ENCODE assay signal across 12 cellular contexts in genomic region chr10:89653410-89653828, GRCh38.
DNase-seq lines count a peak whose midpoint lies in the region; ATAC-seq and TF ChIP-seq lines count a peak whose summit lies in the region.
"Had no signal": no experiment of that assay in that cellular context is flagged by ENCODE, and none has a peak within 500 bp of the region (broad histone marks: within the 10 kb centered on the region; RNA-seq: fewer than 3 reads in every experiment).

No MANE protein-coding gene starts in this region.

- DNase-seq in SKM-1 treated with dmso at 0.1 percent for 144 hours (lab: John Stamatoyannopoulos, UW; ENCODE audit: unreplicated experiment) (no peak), NCI-H128 (lab: John Stamatoyannopoulos, UW; ENCODE audit: unreplicated experiment) (no peak)
- DNase-seq in activated CD4-positive, alpha-beta T cell treated with anti-CD3 and anti-CD28 coated beads, Interleukin-2, amount 50 U/mL, for 48 hours, result no peak
- no peak for DNase-seq in activated T-cell treated with anti-CD3 and anti-CD28 coated beads, Interleukin-2, amount 50 U/mL, for 1 hour
- DNase-seq: activated naive CD8-positive, alpha-beta T cell treated with anti-CD3 and anti-CD28 coated beads for 36 hours; posterior cingulate gyrus; SW 1271 had no signal

- peaks cover 11% of the 10 kb centered on the region for H3K9me3 Mint-ChIP-seq in nephron
- H3K9me3 Mint-ChIP-seq: activated naive CD8-positive, alpha-beta T cell treated with anti-CD3 and anti-CD28 coated beads for 36 hours had no signal

- H3K79me2 ChIP-seq in KMS-11 (ENCODE audit: insufficient read depth, low read depth), result no peaks in the 10 kb centered on the region

- no peak overlapping the region for H2AFZ ChIP-seq in KMS-11 (ENCODE audit: low read depth)

- 0 out of 2 replicates have a peak, but pooled peaks cover 3% of the 10 kb centered on the region for H3K27me3 ChIP-seq in KMS-11 (ENCODE audit: insufficient read depth, low read depth)

- H3K4me1 ChIP-seq in KMS-11 (ENCODE audit: low read depth, poor library complexity, severe bottlenecking), result peaks cover 11% of the 10 kb centered on the region

- no peak for TF ChIP-seq CTCF in KMS-11 (conservative IDR thresholded peaks at IDR 0.05; ENCODE audit: low read depth, low read length)
- TF ChIP-seq CTCF in nephron (IDR thresholded peaks at IDR 0.05; ENCODE audit: unreplicated experiment in 3 of 3), result no peak

- H3K4me2 ChIP-seq in KMS-11, result peak overlapping the region; percentile 37

- no peaks in the 10 kb centered on the region for H3K27me3 Mint-ChIP-seq in nephron (ENCODE audit: low read depth)
- H3K27me3 Mint-ChIP-seq: stimulated activated memory B cell treated with anti-CD40 and anti-IgM and Interleukin-4, amounts not matched to agents 10 μg/mL and 1 μg/mL and 100 μg/mL, for 72 hours had no signal

- H3K27ac Mint-ChIP-seq in nephron, result peak overlapping the region in 2 of 3 experiments; percentile 34 to 48
- H3K27ac Mint-ChIP-seq: activated naive CD8-positive, alpha-beta T cell treated with anti-CD3 and anti-CD28 coated beads for 36 hours had no signal

- H3K9ac ChIP-seq in KMS-11, result no peak overlapping the region

- H3K4me3 ChIP-seq in KMS-11 (IDR thresholded peaks at IDR 0.05; ENCODE audit: insufficient read depth, low read depth, low read length), result no peak overlapping the region

- no peak overlapping the region for H3K27ac ChIP-seq in KMS-11

- ATAC-seq in GM18868 (IDR thresholded peaks at IDR 0.05; ENCODE audit: unreplicated experiment), result peak; percentile 42
- ATAC-seq in HG02588 (IDR thresholded peaks at IDR 0.05; ENCODE audit: unreplicated experiment), result peak; percentile 61
- ATAC-seq: stimulated activated memory B cell treated with anti-CD40 and anti-IgM and Interleukin-4, amounts not matched to agents 10 μg/mL and 1 μg/mL and 100 μg/mL, for 72 hours had no signal

- H3K36me3 Mint-ChIP-seq in nephron (ENCODE audit: low read depth), result no peaks in the 10 kb centered on the region
- H3K36me3 Mint-ChIP-seq: activated naive CD8-positive, alpha-beta T cell treated with anti-CD3 and anti-CD28 coated beads for 36 hours had no signal

- H3K4me1 Mint-ChIP-seq in nephron, result peaks cover 23% of the 10 kb centered on the region

- no peaks in the 10 kb centered on the region for H4K20me1 ChIP-seq in KMS-11 (ENCODE audit: insufficient read depth)

- H3K4me3 Mint-ChIP-seq in nephron, result no peak overlapping the region
- H3K4me3 Mint-ChIP-seq: activated naive CD8-positive, alpha-beta T cell treated with anti-CD3 and anti-CD28 coated beads for 36 hours; stimulated activated memory B cell treated with anti-CD40 and anti-IgM and Interleukin-4, amounts not matched to agents 10 μg/mL and 1 μg/mL and 100 μg/mL, for 72 hours had no signal

- no peaks in the 10 kb centered on the region for H3K36me3 ChIP-seq in KMS-11 (ENCODE audit: insufficient read depth)
